In the genomic region with DNA sequence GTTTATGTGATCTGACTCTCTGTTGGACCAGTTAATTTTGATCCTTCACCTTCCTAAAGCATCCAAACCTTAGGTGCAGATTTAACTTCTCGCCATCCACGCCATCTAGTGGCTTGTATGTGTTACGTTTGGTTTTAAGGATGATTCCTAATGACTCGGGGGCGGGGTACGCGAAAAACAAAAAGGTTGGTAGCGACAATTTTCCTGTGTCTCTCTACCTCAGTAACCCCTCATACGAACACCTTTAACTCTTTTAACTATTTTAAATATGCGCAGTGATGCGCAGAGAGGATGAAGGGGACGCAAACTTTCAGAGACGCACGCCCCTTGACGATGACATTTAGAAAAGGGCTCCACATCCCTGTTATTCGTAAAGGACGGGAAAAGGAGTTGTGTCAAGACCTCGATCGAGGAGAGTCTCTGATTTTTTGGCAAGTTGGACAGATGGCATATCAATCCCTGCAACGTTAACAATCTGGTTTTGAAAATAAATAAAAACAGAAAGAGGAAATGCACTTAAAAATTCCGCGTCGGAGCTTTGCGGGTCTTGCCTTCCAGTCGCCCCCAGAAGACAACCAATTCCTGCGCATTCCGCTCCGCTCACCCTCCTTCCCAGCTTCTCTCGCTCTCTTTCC, we compare ENCODE assay signal across 8 cellular contexts. TPM values are rescaled to one million over a fixed set of nuclear protein-coding genes. Genes with fewer than 3 reads are reported as not detected.
A peak's percentile ranks its signal among the peaks of the same experiment; 100 is the strongest.
DNase-seq lines count a peak whose midpoint lies in the region; ATAC-seq and TF ChIP-seq lines count a peak whose summit lies in the region.

No MANE protein-coding gene starts in this region.

- H3K27me3 ChIP-seq in BE2C (peaks cover 27% of the 10 kb centered on the region), heart right ventricle (peaks cover 0 to 44% (median 21%) of the 10 kb centered on the region in 7 donors), rectal smooth muscle tissue (ENCODE audit: control insufficient read depth, insufficient read depth, low read length) (peaks cover 2% of the 10 kb centered on the region)

- peaks cover 6% of the 10 kb centered on the region for H3K4me1 Mint-ChIP-seq in activated CD8-positive, alpha-beta T cell treated with anti-CD3 and anti-CD28 coated beads, Interleukin-2, amount 10 ng/mL, durations not matched to agents 7 days and 5 days (ENCODE audit: low read depth)

- H3K4me1 ChIP-seq in BE2C (no peaks in the 10 kb centered on the region), heart right ventricle (peaks cover 0 to 9% (median 6%) of the 10 kb centered on the region in 9 donors), rectal smooth muscle tissue (ENCODE audit: control insufficient read depth, insufficient read depth, low read length) (no peaks in the 10 kb centered on the region)

- H3K27me3 Mint-ChIP-seq in activated CD8-positive, alpha-beta T cell treated with anti-CD3 and anti-CD28 coated beads, Interleukin-2, amount 10 ng/mL, durations not matched to agents 7 days and 5 days (ENCODE audit: low read depth): peaks cover 21% of the 10 kb centered on the region

- no peaks in the 10 kb centered on the region for H3K9me3 ChIP-seq in BE2C
- peaks cover 0 to 9% (median 0%) of the 10 kb centered on the region in 11 donors for H3K9me3 ChIP-seq in heart right ventricle

- TF ChIP-seq CTCF in BE2C (IDR thresholded peaks at IDR 0.05; ENCODE audit: low read depth, low read length) (peak; percentile 77), heart right ventricle (IDR thresholded peaks at IDR 0.05) (peak in 8 of 9 donors; percentile 26 to 70 (median 62)), omental fat pad (IDR thresholded peaks at IDR 0.05) (peak in 1 of 3 donors; percentile 23)

- no peaks in the 10 kb centered on the region for H3K9me3 Mint-ChIP-seq in activated CD8-positive, alpha-beta T cell treated with anti-CD3 and anti-CD28 coated beads, Interleukin-2, amount 10 ng/mL, durations not matched to agents 7 days and 5 days (ENCODE audit: insufficient read depth)

- 1% methylated on average over 29 of the region's 29 CpGs for WGBS in heart right ventricle, 2 donors

- H3K36me3 ChIP-seq in BE2C (no peaks in the 10 kb centered on the region), heart right ventricle (no peaks in the 10 kb centered on the region), rectal smooth muscle tissue (ENCODE audit: control insufficient read depth, insufficient read depth, low read length) (no peaks in the 10 kb centered on the region)

- H3K27ac Mint-ChIP-seq in activated CD8-positive, alpha-beta T cell treated with anti-CD3 and anti-CD28 coated beads, Interleukin-2, amount 10 ng/mL, durations not matched to agents 7 days and 5 days: no peak overlapping the region

- CTCF ChIA-PET in activated CD8-positive, alpha-beta T cell treated with anti-CD3 and anti-CD28 coated beads, Interleukin-2, amount 10 ng/mL, durations not matched to agents 7 days and 5 days (lab: Charles Lee): no interaction called here

- POLR2A ChIA-PET in activated CD8-positive, alpha-beta T cell treated with anti-CD3 and anti-CD28 coated beads, Interleukin-2, amount 10 ng/mL, durations not matched to agents 7 days and 5 days (lab: Charles Lee): no interaction called here

- H3K4me3 ChIP-seq in BE2C (ENCODE audit: low read depth, low read length): peak overlapping the region; percentile 35
- H3K4me3 ChIP-seq in heart right ventricle: peak overlapping the region in 9 of 10 donors; percentile 23 to 53 (median 49)
- peak overlapping the region; percentile 68 for H3K4me3 ChIP-seq in rectal smooth muscle tissue (ENCODE audit: low read length)

- DNase-seq in BE2C: no peak
- peak; percentile 24 for DNase-seq in NCI-H2081 treated with DMSO at 0.1 percent for 48 hours (lab: John Stamatoyannopoulos, UW)
- DNase-seq in activated CD8-positive, alpha-beta T cell treated with anti-CD3 and anti-CD28 coated beads, Interleukin-2, amount 10 ng/mL, durations not matched to agents 7 days and 5 days: no peak
- no peak for DNase-seq in heart right ventricle
- no peak for DNase-seq in omental fat pad (ENCODE audit: low spot score)

- H3K9ac ChIP-seq in rectal smooth muscle tissue (ENCODE audit: low read length): no peak overlapping the region

- intact Hi-C loops in heart right ventricle (cut with DNase I): loop anchor here (2.0 to 10.0 kb wide), 3 partner anchors 335 to 1008 kb away; no protein-coding TSS in a partner anchor

- peak overlapping the region; percentile 49 for H3K4me3 Mint-ChIP-seq in activated CD8-positive, alpha-beta T cell treated with anti-CD3 and anti-CD28 coated beads, Interleukin-2, amount 10 ng/mL, durations not matched to agents 7 days and 5 days

- H3K27ac ChIP-seq in heart right ventricle (no peak overlapping the region), rectal smooth muscle tissue (ENCODE audit: low read depth, low read length) (no peak overlapping the region)

- no peaks in the 10 kb centered on the region for H3K36me3 Mint-ChIP-seq in activated CD8-positive, alpha-beta T cell treated with anti-CD3 and anti-CD28 coated beads, Interleukin-2, amount 10 ng/mL, durations not matched to agents 7 days and 5 days (ENCODE audit: low read depth)

- peak; percentile 77 for ATAC-seq in GM18519 (IDR thresholded peaks at IDR 0.05; ENCODE audit: low FRiP score, unreplicated experiment)
- ATAC-seq in HG03064 (IDR thresholded peaks at IDR 0.05; ENCODE audit: low read depth, unreplicated experiment): peak; percentile 31
- no peak for ATAC-seq in activated CD8-positive, alpha-beta T cell treated with anti-CD3 and anti-CD28 coated beads, Interleukin-2, amount 10 ng/mL, durations not matched to agents 7 days and 5 days
- peak in 3 of 8 donors; percentile 20 to 42 (median 35) for ATAC-seq in heart right ventricle
- no peak for ATAC-seq in omental fat pad (ENCODE audit: low FRiP score)

RNA-seq across cellular contexts. Expression of gene KCND2, which starts 0.6 kb away (rescaled TPM):
- 0.19 TPM for polyA plus RNA-seq in BE2C (2012; ENCODE audit: insufficient read depth, insufficient read length, low read depth)
- not detected for total RNA-seq in activated CD8-positive, alpha-beta T cell treated with anti-CD3 and anti-CD28 coated beads, Interleukin-2, amount 10 ng/mL, durations not matched to agents 7 days and 5 days
- total RNA-seq in heart right ventricle (under 1 TPM in 8 of 10 donors, not detected in 2; 0.04 to 0.64 (median 0.16) TPM), omental fat pad (1 to 10 TPM in 3 of 4 donors, under 1 TPM in 1; 0.96 to 3.8 (median 1.7) TPM)
- not detected for polyA plus RNA-seq in heart right ventricle

Comparison
In these comparisons a context has a peak if more than half of its experiments do, and no peak if none do; other contexts are left out.
1. ATAC-seq: peak in GM18519 (single experiment) and HG03064 (single experiment); none in activated CD8-positive, alpha-beta T cell treated with anti-CD3 and anti-CD28 coated beads, Interleukin-2, amount 10 ng/mL, durations not matched to agents 7 days and 5 days (single experiment) and omental fat pad (single experiment).
2. Peak in every context shown above with its lines, with median percentiles within 50 percentile points of each other: H3K4me3 ChIP-seq.